Comparison of ENCODE assay signal across 9 cellular contexts in genomic region chr13:19845758-19846157, GRCh38. TPM values are rescaled to one million over a fixed set of nuclear protein-coding genes. Genes with fewer than 3 reads are reported as not detected.
DNase-seq lines count a peak whose midpoint lies in the region; ATAC-seq and TF ChIP-seq lines count a peak whose summit lies in the region.
"Had no signal": no experiment of that assay in that cellular context is flagged by ENCODE, and none has a peak within 500 bp of the region (broad histone marks: within the 10 kb centered on the region; RNA-seq: fewer than 3 reads in every experiment).

No MANE protein-coding gene starts in this region.

- H3K27me3 ChIP-seq in Loucy (ENCODE audit: insufficient read depth, low read length, poor library complexity, severe bottlenecking) = no peaks in the 10 kb centered on the region
- no peaks in the 10 kb centered on the region for H3K27me3 ChIP-seq in CD8-positive, alpha-beta T cell (ENCODE audit: insufficient read depth, low read length)

- H4K20me1 ChIP-seq in Loucy (ENCODE audit: insufficient read depth, low read length, poor library complexity, severe bottlenecking) = peaks cover 15% of the 10 kb centered on the region

- H3K9me2 ChIP-seq in Loucy (replicated peaks; ENCODE audit: low read depth, low read length) = no peaks in the 10 kb centered on the region

- CTCF ChIA-PET in CD8-positive, alpha-beta T cell (lab: Charles Lee) = no interaction called here

- H3K27ac ChIP-seq in CD8-positive, alpha-beta T cell (ENCODE audit: low read depth, low read length) = no peak overlapping the region

- H3K4me1 ChIP-seq in Loucy (ENCODE audit: insufficient read depth, low read length, poor library complexity, severe bottlenecking) = peaks cover 8% of the 10 kb centered on the region
- H3K4me1 ChIP-seq in CD8-positive, alpha-beta T cell (ENCODE audit: insufficient read depth, low read length) = no peaks in the 10 kb centered on the region

- no peak overlapping the region for H3K9ac ChIP-seq in Loucy (ENCODE audit: low read depth, low read length, poor library complexity, severe bottlenecking)

- ATAC-seq in omental fat pad (ENCODE audit: low FRiP score) (peak; percentile 97), GM19328 (IDR thresholded peaks at IDR 0.05; ENCODE audit: unreplicated experiment) (no peak), HG02610 (IDR thresholded peaks at IDR 0.05; ENCODE audit: unreplicated experiment) (no peak)
- ATAC-seq in CD8-positive, alpha-beta T cell = no peak

- peaks cover 24% of the 10 kb centered on the region for H3K4me1 Mint-ChIP-seq in CD8-positive, alpha-beta T cell (ENCODE audit: low read depth)

- no peaks in the 10 kb centered on the region for H3K27me3 Mint-ChIP-seq in CD8-positive, alpha-beta T cell (ENCODE audit: low read depth)
- H3K27me3 Mint-ChIP-seq: dendritic cell treated with granulocyte-macrophage colony-stimulating factor and Interleukin-4, amounts not matched to agents 40 ng/mL and 50 ng/mL, for 4 days had no signal

- no peak overlapping the region for H3K4me3 Mint-ChIP-seq in CD8-positive, alpha-beta T cell
- H3K4me3 Mint-ChIP-seq: dendritic cell treated with granulocyte-macrophage colony-stimulating factor and Interleukin-4, amounts not matched to agents 40 ng/mL and 50 ng/mL, for 4 days had no signal

- DNase-seq in EH (ENCODE audit: low read depth) (peak; percentile 97), dedifferentiated amniotic fluid mesenchymal stem cell (ENCODE audit: extremely low spot score) (peak; percentile 95), omental fat pad (ENCODE audit: low spot score) (no peak), germinal center (ENCODE audit: low spot score) (no peak)
- no peak for DNase-seq in CD8-positive, alpha-beta T cell

- TF ChIP-seq CTCF in Loucy (conservative IDR thresholded peaks at IDR 0.05; ENCODE audit: low read length) (no peak), omental fat pad (IDR thresholded peaks at IDR 0.05) (no peak)
- TF ChIP-seq CTCF in CD8-positive, alpha-beta T cell (IDR thresholded peaks at IDR 0.05) = no peak

- POLR2A ChIA-PET in CD8-positive, alpha-beta T cell (lab: Charles Lee) = interaction anchor here (0.5 to 1.7 kb wide), 2 partner anchors 10 to 16 kb away, joined by 6 to 7 read pairs; no protein-coding TSS in a partner anchor

- no peaks in the 10 kb centered on the region for H3K9me3 Mint-ChIP-seq in CD8-positive, alpha-beta T cell
- H3K9me3 Mint-ChIP-seq: dendritic cell treated with granulocyte-macrophage colony-stimulating factor and Interleukin-4, amounts not matched to agents 40 ng/mL and 50 ng/mL, for 4 days had no signal

- no peaks in the 10 kb centered on the region for H3F3A ChIP-seq in Loucy (ENCODE audit: low read depth)

- H3K36me3 ChIP-seq in Loucy (ENCODE audit: insufficient read depth, low read length) = peaks cover 20% of the 10 kb centered on the region; the same call in 1 of the 2 replicates
- H3K36me3 ChIP-seq in CD8-positive, alpha-beta T cell (ENCODE audit: insufficient read depth, low read length) = peaks cover 5% of the 10 kb centered on the region

- H2AFZ ChIP-seq in Loucy (ENCODE audit: low read length) = no peak overlapping the region

- intact Hi-C loops in CD8-positive, alpha-beta T cell (cut with DNase I, micrococcal nuclease) = no loop called here

- H3K9me3 ChIP-seq in Loucy (ENCODE audit: insufficient read depth, low read depth, low read length) = no peaks in the 10 kb centered on the region
- no peaks in the 10 kb centered on the region for H3K9me3 ChIP-seq in CD8-positive, alpha-beta T cell (ENCODE audit: low read length)

- peak overlapping the region; percentile 13 for H3K4me2 ChIP-seq in Loucy (ENCODE audit: low read depth, low read length, poor library complexity, severe bottlenecking)

- peaks cover 71% of the 10 kb centered on the region for H3K79me2 ChIP-seq in Loucy (ENCODE audit: insufficient read depth, low read length)

- no peak overlapping the region for H3K27ac Mint-ChIP-seq in CD8-positive, alpha-beta T cell
- H3K27ac Mint-ChIP-seq: dendritic cell treated with granulocyte-macrophage colony-stimulating factor and Interleukin-4, amounts not matched to agents 40 ng/mL and 50 ng/mL, for 4 days had no signal

- peaks cover 48% of the 10 kb centered on the region for H3K36me3 Mint-ChIP-seq in CD8-positive, alpha-beta T cell

- no peak overlapping the region for H3K4me3 ChIP-seq in Loucy (ENCODE audit: low read length, poor library complexity, severe bottlenecking)
- H3K4me3 ChIP-seq in CD8-positive, alpha-beta T cell (ENCODE audit: low read depth, low read length) = no peak overlapping the region

RNA-seq across cellular contexts. Expression of gene ZMYM5, which starts 17.7 kb away (rescaled TPM):
- total RNA-seq in omental fat pad = 10 to 100 TPM; 13.7 to 20.1 (median 16.0) TPM
- 10 to 100 TPM; 25.1 to 25.8 TPM for total RNA-seq in CD8-positive, alpha-beta T cell

Comparison
In these comparisons a context has a peak if more than half of its experiments do, and no peak if none do; other contexts are left out.
1. DNase-seq: peak in EH (single experiment) and dedifferentiated amniotic fluid mesenchymal stem cell (single experiment); none in omental fat pad (single experiment), CD8-positive, alpha-beta T cell (0 of 7) and germinal center (single experiment).